In the genomic region with DNA sequence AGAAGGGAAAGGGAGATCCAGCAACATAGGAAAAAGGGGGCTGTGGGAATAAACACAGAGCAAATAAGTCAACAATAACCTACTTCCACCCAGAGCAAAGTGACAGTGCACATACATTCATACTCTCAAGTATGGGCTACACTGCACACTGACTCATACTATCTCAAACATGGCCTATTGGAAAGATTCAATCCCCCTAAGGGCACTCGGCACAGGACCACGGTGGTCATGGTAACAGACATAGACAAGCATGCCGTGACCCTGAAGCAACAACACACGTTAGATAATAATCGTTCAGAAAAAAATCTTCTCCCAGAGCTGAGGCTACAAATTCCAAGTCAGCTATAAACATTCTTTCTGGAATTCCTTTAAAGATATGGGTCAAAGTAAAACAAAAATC, we compare ENCODE assay signal across 12 cellular contexts. TPM values are rescaled to one million over a fixed set of nuclear protein-coding genes. Genes with fewer than 3 reads are reported as not detected.
DNase-seq lines count a peak whose midpoint lies in the region; TF ChIP-seq lines count a peak whose summit lies in the region.
"Had no signal": no experiment of that assay in that cellular context is flagged by ENCODE, and none has a peak within 500 bp of the region (broad histone marks: within the 10 kb centered on the region; RNA-seq: fewer than 3 reads in every experiment).

No MANE protein-coding gene starts in this region.

- H3K4me2 ChIP-seq in mesenchymal stem cell (ENCODE audit: low read length, poor library complexity, severe bottlenecking) (no peak overlapping the region), osteoblast (ENCODE audit: insufficient read depth, low read length) (no peak overlapping the region)

- DNase-seq in Caco-2: peak; percentile 78 to 85
- DNase-seq in NCI-H69 (lab: John Stamatoyannopoulos, UW): peak; percentile 85
- no peak for DNase-seq in chondrocyte (ENCODE audit: low spot score)
- peak; percentile 94 for DNase-seq in mesenchymal stem cell
- no peak for DNase-seq in colonic mucosa
- DNase-seq in activated T-helper 1 cell treated with anti-CD3 and anti-CD28 coated beads, Interleukin-12 subunit alpha, Interleukin-12 subunit beta, Interleukin-2, Interleukin-4 antibody, amounts not matched to agents 30 ng/mL and 10 ng/mL and 1 ng/mL, durations not matched to agents 14 hours and 24 hours and 36 hours (ENCODE audit: low spot score): no peak
- DNase-seq in osteoblast (ENCODE audit: insufficient read length, low spot score, missing footprints): no peak
- DNase-seq in tibial nerve (ENCODE audit: low spot score in 2 of 2): no peak
- DNase-seq: NCI-H1105 treated with DMSO at 0.1 percent for 48 hours had no signal

- H3K27ac ChIP-seq in mesenchymal stem cell (ENCODE audit: low read length, poor library complexity, severe bottlenecking) (peak overlapping the region; percentile 61), colonic mucosa (no peak overlapping the region), osteoblast (ENCODE audit: low read depth, low read length) (no peak overlapping the region), tibial nerve (no peak overlapping the region)

- no peak overlapping the region for H4K8ac ChIP-seq in mesenchymal stem cell (ENCODE audit: low read length)

- TF ChIP-seq POLR2A in tibial nerve (IDR thresholded peaks at IDR 0.05): no peak

- H3K36me3 Mint-ChIP-seq in Caco-2 (ENCODE audit: insufficient read depth, unreplicated experiment) (no peaks in the 10 kb centered on the region), chondrocyte (ENCODE audit: low read depth) (no peaks in the 10 kb centered on the region)
- no peaks in the 10 kb centered on the region for H3K36me3 Mint-ChIP-seq in activated T-helper 1 cell treated with anti-CD3 and anti-CD28 coated beads, Interleukin-12 subunit alpha, Interleukin-12 subunit beta, Interleukin-2, Interleukin-4 antibody, amounts not matched to agents 30 ng/mL and 10 ng/mL and 1 ng/mL, durations not matched to agents 14 hours and 24 hours and 36 hours (ENCODE audit: low read depth)
- H3K36me3 Mint-ChIP-seq: memory B cell had no signal

- no peak overlapping the region for H4K91ac ChIP-seq in mesenchymal stem cell (ENCODE audit: low read length)

- H3K4me3 ChIP-seq in Caco-2 (ENCODE audit: low read depth, low read length) (no peak overlapping the region), mesenchymal stem cell (ENCODE audit: insufficient read depth in 1 of 2, low read depth in 1 of 2, low read length in 2 of 2) (no peak overlapping the region), colonic mucosa (no peak overlapping the region), osteoblast (ENCODE audit: insufficient read depth, low read length) (no peak overlapping the region), tibial nerve (no peak overlapping the region)

- H2AK5ac ChIP-seq in mesenchymal stem cell (ENCODE audit: low read length, severe bottlenecking): peak overlapping the region; percentile 11

- 17% methylated on average over 5 of the region's 5 CpGs for WGBS in mesenchymal stem cell
- WGBS in tibial nerve, 2 donors: 35 to 37% methylated on average over 5 of the region's 5 CpGs

- peaks cover 37% of the 10 kb centered on the region for H3K4me1 Mint-ChIP-seq in Caco-2 (ENCODE audit: low read depth, unreplicated experiment)
- H3K4me1 Mint-ChIP-seq in chondrocyte (ENCODE audit: low read depth): peaks cover 20% of the 10 kb centered on the region
- peaks cover 14% of the 10 kb centered on the region for H3K4me1 Mint-ChIP-seq in activated T-helper 1 cell treated with anti-CD3 and anti-CD28 coated beads, Interleukin-12 subunit alpha, Interleukin-12 subunit beta, Interleukin-2, Interleukin-4 antibody, amounts not matched to agents 30 ng/mL and 10 ng/mL and 1 ng/mL, durations not matched to agents 14 hours and 24 hours and 36 hours (ENCODE audit: low read depth)

- no peaks in the 10 kb centered on the region for H4K20me1 ChIP-seq in osteoblast (ENCODE audit: insufficient read depth, low read length)

- H3K9me3 Mint-ChIP-seq in Caco-2 (ENCODE audit: unreplicated experiment): no peaks in the 10 kb centered on the region
- H3K9me3 Mint-ChIP-seq in chondrocyte (ENCODE audit: low read depth): no peaks in the 10 kb centered on the region
- no peaks in the 10 kb centered on the region for H3K9me3 Mint-ChIP-seq in activated T-helper 1 cell treated with anti-CD3 and anti-CD28 coated beads, Interleukin-12 subunit alpha, Interleukin-12 subunit beta, Interleukin-2, Interleukin-4 antibody, amounts not matched to agents 30 ng/mL and 10 ng/mL and 1 ng/mL, durations not matched to agents 14 hours and 24 hours and 36 hours
- H3K9me3 Mint-ChIP-seq: central memory CD8-positive, alpha-beta T cell; memory B cell had no signal

- H2BK120ac ChIP-seq in mesenchymal stem cell (ENCODE audit: low read depth, low read length): no peak overlapping the region

- H3K27me3 ChIP-seq in Caco-2 (replicated peaks; ENCODE audit: control insufficient read depth, insufficient read depth, low read length) (no peaks in the 10 kb centered on the region), mesenchymal stem cell (ENCODE audit: control insufficient read depth in 1 of 2, insufficient read depth in 1 of 2, low read length in 2 of 2) (no peaks in the 10 kb centered on the region), colonic mucosa (no peaks in the 10 kb centered on the region), osteoblast (ENCODE audit: insufficient read depth, low read length) (no peaks in the 10 kb centered on the region), tibial nerve (no peaks in the 10 kb centered on the region)

- no TSS peak for BruUV-seq in Caco-2 (replicated peaks; lab: Mats Ljungman, UMichigan)

- H2BK12ac ChIP-seq in mesenchymal stem cell (ENCODE audit: low read length in 2 of 2): no peak overlapping the region

- peaks cover 42% of the 10 kb centered on the region for H3K4me1 ChIP-seq in Caco-2
- H3K4me1 ChIP-seq in mesenchymal stem cell (ENCODE audit: control insufficient read depth, insufficient read depth, low read depth, low read length): peaks cover 8% of the 10 kb centered on the region
- H3K4me1 ChIP-seq in colonic mucosa: no peaks in the 10 kb centered on the region
- peaks cover 4% of the 10 kb centered on the region for H3K4me1 ChIP-seq in osteoblast (ENCODE audit: insufficient read depth, low read length)
- H3K4me1 ChIP-seq in tibial nerve: peaks cover 0 to 12% (median 3%) of the 10 kb centered on the region in 4 donors

- H3K14ac ChIP-seq in mesenchymal stem cell (ENCODE audit: low read length in 2 of 2): no peak overlapping the region

- no peak overlapping the region for H2BK5ac ChIP-seq in mesenchymal stem cell (ENCODE audit: low read depth, low read length, poor library complexity, severe bottlenecking)

- no peaks in the 10 kb centered on the region for H3K79me2 ChIP-seq in osteoblast (ENCODE audit: insufficient read depth, low read length)

- H2BK15ac ChIP-seq in mesenchymal stem cell (ENCODE audit: low read depth, poor library complexity, severe bottlenecking): no peak overlapping the region

- H3K27ac Mint-ChIP-seq in Caco-2 (ENCODE audit: unreplicated experiment): peak overlapping the region; percentile 85
- H3K27ac Mint-ChIP-seq in chondrocyte (ENCODE audit: unreplicated experiment): peak overlapping the region; percentile 86
- H3K27ac Mint-ChIP-seq in activated T-helper 1 cell treated with anti-CD3 and anti-CD28 coated beads, Interleukin-12 subunit alpha, Interleukin-12 subunit beta, Interleukin-2, Interleukin-4 antibody, amounts not matched to agents 30 ng/mL and 10 ng/mL and 1 ng/mL, durations not matched to agents 14 hours and 24 hours and 36 hours: no peak overlapping the region
- H3K27ac Mint-ChIP-seq: memory B cell, progenitor cell of endocrine pancreas had no signal

- H3K27me3 Mint-ChIP-seq in Caco-2 (ENCODE audit: insufficient read depth, unreplicated experiment) (no peaks in the 10 kb centered on the region), chondrocyte (ENCODE audit: low read depth) (no peaks in the 10 kb centered on the region)
- H3K27me3 Mint-ChIP-seq in activated T-helper 1 cell treated with anti-CD3 and anti-CD28 coated beads, Interleukin-12 subunit alpha, Interleukin-12 subunit beta, Interleukin-2, Interleukin-4 antibody, amounts not matched to agents 30 ng/mL and 10 ng/mL and 1 ng/mL, durations not matched to agents 14 hours and 24 hours and 36 hours (ENCODE audit: insufficient read depth): peaks cover 5% of the 10 kb centered on the region
- H3K27me3 Mint-ChIP-seq: central memory CD8-positive, alpha-beta T cell; memory B cell; progenitor cell of endocrine pancreas had no signal

- H3K9ac ChIP-seq in mesenchymal stem cell (ENCODE audit: low read length): no peak overlapping the region
- H3K9ac ChIP-seq in colonic mucosa (ENCODE audit: low read depth in 2 of 2, low read length in 2 of 2): no peak overlapping the region

- H3K18ac ChIP-seq in mesenchymal stem cell (ENCODE audit: low read depth in 1 of 2, low read length in 2 of 2): no peak overlapping the region

- no peak overlapping the region for H3K23ac ChIP-seq in mesenchymal stem cell (ENCODE audit: low read length in 2 of 2)

- H3K9me3 ChIP-seq in Caco-2 (no peaks in the 10 kb centered on the region), mesenchymal stem cell (ENCODE audit: control insufficient read depth, low read length) (no peaks in the 10 kb centered on the region), colonic mucosa (no peaks in the 10 kb centered on the region), osteoblast (ENCODE audit: low read depth, low read length) (no peaks in the 10 kb centered on the region), tibial nerve (no peaks in the 10 kb centered on the region)

- H2AFZ ChIP-seq in mesenchymal stem cell (ENCODE audit: low read depth, low read length) (no peak overlapping the region), osteoblast (ENCODE audit: low read length) (no peak overlapping the region)

- H3K79me1 ChIP-seq in mesenchymal stem cell (replicated peaks; ENCODE audit: low read length, poor library complexity, severe bottlenecking): no peaks in the 10 kb centered on the region

- H3K4me3 Mint-ChIP-seq in Caco-2 (ENCODE audit: unreplicated experiment): peak overlapping the region; percentile 45
- H3K4me3 Mint-ChIP-seq in chondrocyte (ENCODE audit: unreplicated experiment): no peak overlapping the region
- H3K4me3 Mint-ChIP-seq in activated T-helper 1 cell treated with anti-CD3 and anti-CD28 coated beads, Interleukin-12 subunit alpha, Interleukin-12 subunit beta, Interleukin-2, Interleukin-4 antibody, amounts not matched to agents 30 ng/mL and 10 ng/mL and 1 ng/mL, durations not matched to agents 14 hours and 24 hours and 36 hours: no peak overlapping the region
- H3K4me3 Mint-ChIP-seq: central memory CD8-positive, alpha-beta T cell; memory B cell had no signal

- CTCF ChIA-PET in Caco-2 (lab: Charles Lee): interaction anchor here (0.6 kb wide), 1 partner anchor 38 kb away, joined by 4 read pairs; no protein-coding TSS in a partner anchor

- no peaks in the 10 kb centered on the region for H3K36me3 ChIP-seq in Caco-2 (ENCODE audit: control insufficient read depth, insufficient read depth, low read length)
- H3K36me3 ChIP-seq in mesenchymal stem cell (ENCODE audit: control insufficient read depth in 1 of 2, insufficient read depth in 2 of 2, low read depth in 1 of 2, low read length in 2 of 2): peaks cover 0 to 19% of the 10 kb centered on the region in 2 experiments
- no peaks in the 10 kb centered on the region for H3K36me3 ChIP-seq in colonic mucosa
- no peaks in the 10 kb centered on the region for H3K36me3 ChIP-seq in osteoblast (ENCODE audit: insufficient read depth, low read length)
- H3K36me3 ChIP-seq in tibial nerve: peaks cover 0 to 46% (median 0%) of the 10 kb centered on the region in 3 donors

- no peak for TF ChIP-seq CTCF in Caco-2 (IDR thresholded peaks at IDR 0.05; ENCODE audit: insufficient read depth in 1 of 2, low read depth in 1 of 2, low read length in 1 of 2, severe bottlenecking in 1 of 2, unreplicated experiment in 1 of 2)
- no peak for TF ChIP-seq CTCF in chondrocyte (IDR thresholded peaks at IDR 0.05)
- no peak for TF ChIP-seq CTCF in colonic mucosa (IDR thresholded peaks at IDR 0.05)
- no peak for TF ChIP-seq CTCF in osteoblast (IDR thresholded peaks at IDR 0.05; ENCODE audit: extremely low read depth, low read depth, low read length)
- no peak for TF ChIP-seq CTCF in tibial nerve (IDR thresholded peaks at IDR 0.05)

- POLR2A ChIA-PET in Caco-2 (lab: Charles Lee): no interaction called here

- no peak for TF ChIP-seq EP300 in tibial nerve (IDR thresholded peaks at IDR 0.05)

- H3K4ac ChIP-seq in mesenchymal stem cell (ENCODE audit: low read depth in 1 of 2, low read length in 2 of 2): no peak overlapping the region

- intact Hi-C loops in Caco-2 (cut with micrococcal nuclease; ENCODE audit: unreplicated experiment) (loop anchor here (1.0 to 5.0 kb wide), 3 partner anchors 16 to 59 kb away; a partner anchor contains a TSS), colonic mucosa (cut with DNase I) (no loop called here)
- intact Hi-C loops in activated T-helper 1 cell treated with anti-CD3 and anti-CD28 coated beads, Interleukin-12 subunit alpha, Interleukin-12 subunit beta, Interleukin-2, Interleukin-4 antibody, amounts not matched to agents 30 ng/mL and 10 ng/mL and 1 ng/mL, durations not matched to agents 14 hours and 24 hours and 36 hours (cut with micrococcal nuclease): no loop called here

RNA-seq across cellular contexts. Expression of a gene that starts 16.8 kb away (rescaled TPM):
- total RNA-seq in Caco-2 (2022) (35.5 and 35.7 TPM in 2 replicates), chondrocyte (105 to 112 TPM (median 110 TPM) in 3 replicates), colonic mucosa (100 to 1,000 TPM in 1 of 2 donors, 10 to 100 TPM in 1; 73.2 to 101 TPM), osteoblast (178 and 197 TPM in 2 replicates), tibial nerve (100 to 1,000 TPM; 114 to 222 (median 138) TPM)
- polyA plus RNA-seq in mesenchymal stem cell (2013, experiment 1 of 2): 69.2 TPM
- 68.5 TPM for polyA plus RNA-seq in mesenchymal stem cell (2013, experiment 2 of 2)
- 102 TPM in 2 replicates for total RNA-seq in activated T-helper 1 cell treated with anti-CD3 and anti-CD28 coated beads, Interleukin-12 subunit alpha, Interleukin-12 subunit beta, Interleukin-2, Interleukin-4 antibody, amounts not matched to agents 30 ng/mL and 10 ng/mL and 1 ng/mL, durations not matched to agents 14 hours and 24 hours and 36 hours

Comparison
In these comparisons a context has a peak if more than half of its experiments do, and no peak if none do; other contexts are left out.
1. DNase-seq: peak in Caco-2 (2 of 2), NCI-H69 (single experiment) and mesenchymal stem cell (single experiment); none in chondrocyte (single experiment), colonic mucosa (single experiment), activated T-helper 1 cell treated with anti-CD3 and anti-CD28 coated beads, Interleukin-12 subunit alpha, Interleukin-12 subunit beta, Interleukin-2, Interleukin-4 antibody, amounts not matched to agents 30 ng/mL and 10 ng/mL and 1 ng/mL, durations not matched to agents 14 hours and 24 hours and 36 hours (single experiment), osteoblast (single experiment) and tibial nerve (0 of 2).